Comparison of ENCODE assay signal across 15 cellular contexts in genomic region chr13:24075137-24075975, GRCh38.
DNase-seq lines count a peak whose midpoint lies in the region; ATAC-seq and TF ChIP-seq lines count a peak whose summit lies in the region.
"Had no signal": no experiment of that assay in that cellular context is flagged by ENCODE, and none has a peak within 500 bp of the region (broad histone marks: within the 10 kb centered on the region; RNA-seq: fewer than 3 reads in every experiment).

No MANE protein-coding gene starts in this region.

- TF ChIP-seq CTCF in left ventricle myocardium inferior (IDR thresholded peaks at IDR 0.05; ENCODE audit: borderline replicate concordance), result no peak

- H3K4me3 ChIP-seq in left ventricle myocardium inferior (no peak overlapping the region), mesenchymal stem cell (ENCODE audit: insufficient read depth in 1 of 2, low read depth in 1 of 2, low read length in 2 of 2) (no peak overlapping the region), aorta (ENCODE audit: low read length in 2 of 2) (no peak overlapping the region)

- WGBS in mesenchymal stem cell, result 75% methylated on average over 6 of the region's 7 CpGs
- 30 to 34% methylated on average over 7 of the region's 7 CpGs for WGBS in aorta, 2 donors

- no peak overlapping the region for H3K4me2 ChIP-seq in mesenchymal stem cell (ENCODE audit: low read length, poor library complexity, severe bottlenecking)

- H3K14ac ChIP-seq in mesenchymal stem cell (ENCODE audit: low read length in 2 of 2), result no peak overlapping the region

- H3K79me1 ChIP-seq in mesenchymal stem cell (replicated peaks; ENCODE audit: low read length, poor library complexity, severe bottlenecking), result no peaks in the 10 kb centered on the region

- no peak overlapping the region for H2AK5ac ChIP-seq in mesenchymal stem cell (ENCODE audit: low read length, severe bottlenecking)

- DNase-seq in left ventricle myocardium inferior (no peak), left ventricle myocardium superior (no peak), epithelial cell of prostate (ENCODE audit: low read depth, low spot score) (no peak), mesenchymal stem cell (no peak), aorta (no peak), HT-29 (ENCODE audit: low spot score) (no peak), Ammon's horn (ENCODE audit: low spot score) (no peak)
- DNase-seq: activated CD4-positive, alpha-beta memory T cell treated with anti-CD3 and anti-CD28 coated beads for 36 hours; effector CD8-positive, alpha-beta T cell; NCI-H2029 treated with DMSO at 0.1 percent for 48 hours; NCI-H82 had no signal

- H3K27ac ChIP-seq in left ventricle myocardium inferior (replicated peaks) (peak overlapping the region; percentile 56), epithelial cell of prostate (peak overlapping the region; percentile 9), mesenchymal stem cell (ENCODE audit: low read length, poor library complexity, severe bottlenecking) (no peak overlapping the region), aorta (ENCODE audit: low read depth in 1 of 2, low read length in 2 of 2) (peak overlapping the region; percentile 1 to 57)
- H3K27ac ChIP-seq: HL-60 had no signal

- H2BK15ac ChIP-seq in mesenchymal stem cell (ENCODE audit: low read depth, poor library complexity, severe bottlenecking), result no peak overlapping the region

- H3K9ac ChIP-seq in mesenchymal stem cell (ENCODE audit: low read length), result peak overlapping the region; percentile 8

- no peak overlapping the region for H4K91ac ChIP-seq in mesenchymal stem cell (ENCODE audit: low read length)

- no peak overlapping the region for H3K23ac ChIP-seq in mesenchymal stem cell (ENCODE audit: low read length in 2 of 2)

- H3K18ac ChIP-seq in mesenchymal stem cell (ENCODE audit: low read depth in 1 of 2, low read length in 2 of 2), result no peak overlapping the region

- H3K9me3 ChIP-seq in left ventricle myocardium inferior (replicated peaks) (no peaks in the 10 kb centered on the region), mesenchymal stem cell (ENCODE audit: control insufficient read depth, low read length) (no peaks in the 10 kb centered on the region), aorta (ENCODE audit: control insufficient read depth, low read length) (no peaks in the 10 kb centered on the region)

- intact Hi-C loops in left ventricle myocardium inferior (cut with micrococcal nuclease) (no loop called here), left ventricle myocardium superior (cut with micrococcal nuclease) (no loop called here), aorta (cut with DNase I) (no loop called here)

- peaks cover 40% of the 10 kb centered on the region for H3K4me1 ChIP-seq in left ventricle myocardium inferior
- H3K4me1 ChIP-seq in mesenchymal stem cell (ENCODE audit: control insufficient read depth, insufficient read depth, low read depth, low read length), result peaks cover 6% of the 10 kb centered on the region
- peaks cover 0 to 5% of the 10 kb centered on the region in 2 donors for H3K4me1 ChIP-seq in aorta (ENCODE audit: control insufficient read depth in 1 of 2, insufficient read depth in 2 of 2, low read length in 2 of 2)

- no peak overlapping the region for H4K8ac ChIP-seq in mesenchymal stem cell (ENCODE audit: low read length)

- no peak overlapping the region for H3K4ac ChIP-seq in mesenchymal stem cell (ENCODE audit: low read depth in 1 of 2, low read length in 2 of 2)

- H2BK5ac ChIP-seq in mesenchymal stem cell (ENCODE audit: low read depth, low read length, poor library complexity, severe bottlenecking), result no peak overlapping the region

- H3K36me3 ChIP-seq in left ventricle myocardium inferior, result no peaks in the 10 kb centered on the region
- H3K36me3 ChIP-seq in mesenchymal stem cell (ENCODE audit: control insufficient read depth in 1 of 2, insufficient read depth in 2 of 2, low read depth in 1 of 2, low read length in 2 of 2), result no peaks in the 10 kb centered on the region
- H3K36me3 ChIP-seq in aorta (ENCODE audit: control insufficient read depth in 1 of 2, insufficient read depth in 2 of 2, low read length in 1 of 2), result no peaks in the 10 kb centered on the region

- ATAC-seq in left ventricle myocardium superior, result no peak
- no peak for ATAC-seq in aorta (ENCODE audit: low FRiP score)
- no peak for ATAC-seq in GM18520 (IDR thresholded peaks at IDR 0.05; ENCODE audit: unreplicated experiment)
- ATAC-seq: activated T-helper 17 cell treated with anti-CD3 and anti-CD28 coated beads, Interleukin-2, amount 50 U/mL, for 72 hours; natural killer cell treated with Interleukin-12 subunit alpha and Interleukin-12 subunit beta and Interleukin-15 and Interleukin-18, amount 100 ng/mL, for 72 hours had no signal

- H2BK12ac ChIP-seq in mesenchymal stem cell (ENCODE audit: low read length in 2 of 2), result no peak overlapping the region

- H2BK120ac ChIP-seq in mesenchymal stem cell (ENCODE audit: low read depth, low read length), result no peak overlapping the region

- H3K27me3 ChIP-seq in left ventricle myocardium inferior (ENCODE audit: low read depth) (peaks cover 6% of the 10 kb centered on the region), mesenchymal stem cell (ENCODE audit: control insufficient read depth in 1 of 2, insufficient read depth in 1 of 2, low read length in 2 of 2) (no peaks in the 10 kb centered on the region), aorta (ENCODE audit: control insufficient read depth in 1 of 2, insufficient read depth in 2 of 2, low read length in 1 of 2) (no peaks in the 10 kb centered on the region)

- no peak overlapping the region for H2AFZ ChIP-seq in mesenchymal stem cell (ENCODE audit: low read depth, low read length)
